ENCODE assay signal across 23 cellular contexts in genomic region chr15:74656935-74657535, GRCh38. TPM values are rescaled to one million over a fixed set of nuclear protein-coding genes. Genes with fewer than 3 reads are reported as not detected.
DNase-seq lines count a peak whose midpoint lies in the region; TF ChIP-seq lines count a peak whose summit lies in the region.
"Had no signal": no experiment of that assay in that cellular context is flagged by ENCODE, and none has a peak within 500 bp of the region (broad histone marks: within the 10 kb centered on the region; RNA-seq: fewer than 3 reads in every experiment).

No MANE protein-coding gene starts in this region.

- CTCF ChIA-PET in MCF 10A (lab: Yijun Ruan, JAX), result interaction anchor here (0.6 to 1.4 kb wide), 5 partner anchors 22 to 359 kb away, joined by 3 to 5 read pairs (median 3); no protein-coding TSS in a partner anchor

- H3K27me3 Mint-ChIP-seq in neural crest cell (ENCODE audit: low read depth), result no peaks in the 10 kb centered on the region
- no peaks in the 10 kb centered on the region for H3K27me3 Mint-ChIP-seq in MCF 10A (ENCODE audit: insufficient read depth, unreplicated experiment)
- H3K27me3 Mint-ChIP-seq: central memory CD8-positive, alpha-beta T cell had no signal

- peaks cover 20% of the 10 kb centered on the region for H3K4me1 Mint-ChIP-seq in neural crest cell
- peaks cover 15% of the 10 kb centered on the region for H3K4me1 Mint-ChIP-seq in MCF 10A (ENCODE audit: insufficient read depth, unreplicated experiment)

- DNase-seq in DMS 273 (lab: John Stamatoyannopoulos, UW; ENCODE audit: unreplicated experiment), result peak; percentile 85
- peak; percentile 33 for DNase-seq in NCI-H1694 (lab: John Stamatoyannopoulos, UW)
- peak; percentile 88 for DNase-seq in cerebellar cortex (ENCODE audit: low spot score)
- no peak for DNase-seq in neural crest cell (ENCODE audit: low read depth, low spot score)
- no peak for DNase-seq in SJCRH30
- no peak for DNase-seq in SW 1271 (lab: John Stamatoyannopoulos, UW)
- no peak for DNase-seq in MCF 10A (ENCODE audit: unreplicated experiment)
- DNase-seq: activated CD4-positive, alpha-beta T cell treated with anti-CD3 and anti-CD28 coated beads for 1 hour; amniotic stem cell; DMS79 treated with DMSO at 0.1 percent for 48 hours; effector CD8-positive, alpha-beta T cell; gastrocnemius medialis; KG1; kidney; mammary epithelial cell; natural killer cell; NCI-H2029; RPMI8226; stimulated activated CD4-positive, alpha-beta T cell treated with anti-CD3 and anti-CD28 coated beads, Interleukin-1b, Interleukin-23, amount 100 ng/mL, for 48 hours; stimulated activated naive CD4-positive, alpha-beta T cell; transverse colon had no signal

- no peaks in the 10 kb centered on the region for H3K36me3 Mint-ChIP-seq in neural crest cell (ENCODE audit: low read depth)
- H3K36me3 Mint-ChIP-seq in MCF 10A (ENCODE audit: insufficient read depth, unreplicated experiment), result peaks cover 14% of the 10 kb centered on the region
- H3K36me3 Mint-ChIP-seq: natural killer cell had no signal

- H3K36me3 ChIP-seq in SJCRH30, result peaks cover 11% of the 10 kb centered on the region
- H3K36me3 ChIP-seq: transverse colon had no signal

- intact Hi-C loops in MCF 10A (cut with micrococcal nuclease), result no loop called here

- H3K27ac ChIP-seq in SJCRH30, result no peak overlapping the region
- H3K27ac ChIP-seq: parathyroid adenoma, transverse colon had no signal

- H3K4me3 ChIP-seq in SJCRH30, result no peak overlapping the region
- H3K4me3 ChIP-seq: gastrocnemius medialis, transverse colon had no signal

- H3K4me3 Mint-ChIP-seq in neural crest cell (no peak overlapping the region), MCF 10A (ENCODE audit: unreplicated experiment) (no peak overlapping the region)
- H3K4me3 Mint-ChIP-seq: central memory CD8-positive, alpha-beta T cell; natural killer cell had no signal

- POLR2A ChIA-PET in MCF 10A (lab: Yijun Ruan, JAX), result interaction anchor here (0.6 to 0.7 kb wide), 2 partner anchors 291 to 543 kb away, joined by 3 to 5 read pairs; no protein-coding TSS in a partner anchor

- no peaks in the 10 kb centered on the region for H3K4me1 ChIP-seq in SJCRH30

- H3K27me3 ChIP-seq in SJCRH30, result no peaks in the 10 kb centered on the region
- H3K27me3 ChIP-seq: gastrocnemius medialis, transverse colon had no signal

- BruUV-seq in MCF 10A (replicated peaks; lab: Mats Ljungman, UMichigan), result no TSS peak

- no peak for TF ChIP-seq CTCF in neural crest cell (conservative IDR thresholded peaks at IDR 0.05)
- no peak for TF ChIP-seq CTCF in MCF 10A (IDR thresholded peaks at IDR 0.05; ENCODE audit: unreplicated experiment)

- H3K27ac Mint-ChIP-seq in neural crest cell (ENCODE audit: unreplicated experiment) (peak overlapping the region; percentile 72), MCF 10A (ENCODE audit: low read depth, unreplicated experiment) (no peak overlapping the region)
- H3K27ac Mint-ChIP-seq: natural killer cell had no signal

- H3K9me3 Mint-ChIP-seq in neural crest cell (no peaks in the 10 kb centered on the region), MCF 10A (ENCODE audit: unreplicated experiment) (no peaks in the 10 kb centered on the region)
- H3K9me3 Mint-ChIP-seq: central memory CD8-positive, alpha-beta T cell; natural killer cell had no signal

- no peaks in the 10 kb centered on the region; the same call in 1 of the 2 replicates for H3K9me3 ChIP-seq in SJCRH30 (replicated peaks)
- H3K9me3 ChIP-seq: gastrocnemius medialis, transverse colon had no signal

RNA-seq across cellular contexts. Expression of gene EDC3, which starts 38.8 kb away (rescaled TPM):
- 69.8 and 75.0 TPM in 2 replicates for total RNA-seq in neural crest cell
- 19.7 and 21.6 TPM in 2 replicates for total RNA-seq in SJCRH30 (2014; rRNA removed; shearing (Covaris generic))
- 42.8 and 53.3 TPM in 2 replicates for total RNA-seq in MCF 10A (2022)

RNA-seq across cellular contexts. Expression of gene CLK3, which starts 41.4 kb away (rescaled TPM):
- total RNA-seq in neural crest cell (79.2 and 88.7 TPM in 2 replicates), MCF 10A (2022) (57.8 and 62.8 TPM in 2 replicates)
- total RNA-seq in SJCRH30 (2014; rRNA removed; shearing (Covaris generic)), result 42.3 and 44.4 TPM in 2 replicates

Comparison
In these comparisons a context has a peak if more than half of its experiments do, and no peak if none do; other contexts are left out.
1. DNase-seq: peak in DMS 273 (single experiment), NCI-H1694 (single experiment) and cerebellar cortex (single experiment); none in neural crest cell (single experiment), SJCRH30 (0 of 2), SW 1271 (0 of 2) and MCF 10A (single experiment).